Comparison of ENCODE assay signal across 2 cellular contexts in the genomic region with DNA sequence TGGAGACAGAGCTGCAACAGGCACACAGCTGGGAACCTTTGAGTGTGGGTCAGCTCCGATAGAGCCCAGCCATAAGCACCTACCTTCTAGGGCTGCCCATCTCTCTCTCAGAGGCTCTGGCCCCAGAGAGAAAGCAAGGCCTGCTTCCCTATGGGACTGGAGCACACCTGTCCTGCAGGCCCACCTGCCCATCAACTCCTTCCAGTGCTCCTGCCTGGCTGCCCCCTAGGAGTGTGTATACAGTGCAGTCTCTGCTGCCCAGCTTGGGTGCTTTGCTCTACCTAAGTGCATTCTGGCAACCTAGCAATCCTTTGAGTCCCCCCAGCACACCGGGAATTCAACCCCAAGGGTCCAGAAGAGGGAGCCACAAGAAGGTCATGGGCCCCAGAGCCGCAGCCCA.
TF ChIP-seq lines count a peak whose summit lies in the region.

No MANE protein-coding gene starts in this region.

TF ChIP-seq in IMR-90, 13 proteins besides CTCF, POLR2A, EP300 and RAD21:
- TF ChIP-seq RFX5 (IDR thresholded peaks at IDR 0.05; ENCODE audit: low read depth, low read length) (no peak), CEBPB (IDR thresholded peaks at IDR 0.05; ENCODE audit: low read depth, low read length) (no peak), RCOR1 (IDR thresholded peaks at IDR 0.05; ENCODE audit: insufficient replicate concordance, low read length) (no peak), NFE2L2 (IDR thresholded peaks at IDR 0.05; ENCODE audit: low read depth, low read length) (no peak), SMC3 (IDR thresholded peaks at IDR 0.05; ENCODE audit: low read depth, low read length) (no peak), FOS (IDR thresholded peaks at IDR 0.05; ENCODE audit: low read depth, low read length) (no peak), CHD1 (IDR thresholded peaks at IDR 0.05; ENCODE audit: low read depth, low read length) (no peak), BHLHE40 (IDR thresholded peaks at IDR 0.05; ENCODE audit: low read depth, low read length) (no peak), MXI1 (IDR thresholded peaks at IDR 0.05; ENCODE audit: borderline replicate concordance, low read depth, low read length) (no peak), MAFK (IDR thresholded peaks at IDR 0.05; ENCODE audit: low read depth, low read length) (no peak), MAZ (IDR thresholded peaks at IDR 0.05; ENCODE audit: borderline replicate concordance, low read depth, low read length) (no peak)
- TF ChIP-seq, protein P1, sequence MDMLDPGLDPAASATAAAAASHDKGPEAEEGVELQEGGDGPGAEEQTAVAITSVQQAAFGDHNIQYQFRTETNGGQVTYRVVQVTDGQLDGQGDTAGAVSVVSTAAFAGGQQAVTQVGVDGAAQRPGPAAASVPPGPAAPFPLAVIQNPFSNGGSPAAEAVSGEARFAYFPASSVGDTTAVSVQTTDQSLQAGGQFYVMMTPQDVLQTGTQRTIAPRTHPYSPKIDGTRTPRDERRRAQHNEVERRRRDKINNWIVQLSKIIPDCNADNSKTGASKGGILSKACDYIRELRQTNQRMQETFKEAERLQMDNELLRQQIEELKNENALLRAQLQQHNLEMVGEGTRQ (IDR thresholded peaks at IDR 0.05; ENCODE audit: low read depth, low read length), result no peak
- TF ChIP-seq, protein P2, sequence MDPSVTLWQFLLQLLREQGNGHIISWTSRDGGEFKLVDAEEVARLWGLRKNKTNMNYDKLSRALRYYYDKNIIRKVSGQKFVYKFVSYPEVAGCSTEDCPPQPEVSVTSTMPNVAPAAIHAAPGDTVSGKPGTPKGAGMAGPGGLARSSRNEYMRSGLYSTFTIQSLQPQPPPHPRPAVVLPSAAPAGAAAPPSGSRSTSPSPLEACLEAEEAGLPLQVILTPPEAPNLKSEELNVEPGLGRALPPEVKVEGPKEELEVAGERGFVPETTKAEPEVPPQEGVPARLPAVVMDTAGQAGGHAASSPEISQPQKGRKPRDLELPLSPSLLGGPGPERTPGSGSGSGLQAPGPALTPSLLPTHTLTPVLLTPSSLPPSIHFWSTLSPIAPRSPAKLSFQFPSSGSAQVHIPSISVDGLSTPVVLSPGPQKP (IDR thresholded peaks at IDR 0.05; ENCODE audit: borderline replicate concordance, low read depth, low read length), result no peak

TF ChIP-seq in endothelial cell of umbilical vein, 7 proteins besides CTCF, POLR2A, EP300 and RAD21:
- no peak for TF ChIP-seq MYC (IDR thresholded peaks at IDR 0.05; ENCODE audit: low read depth, low read length)
- TF ChIP-seq, protein P3, sequence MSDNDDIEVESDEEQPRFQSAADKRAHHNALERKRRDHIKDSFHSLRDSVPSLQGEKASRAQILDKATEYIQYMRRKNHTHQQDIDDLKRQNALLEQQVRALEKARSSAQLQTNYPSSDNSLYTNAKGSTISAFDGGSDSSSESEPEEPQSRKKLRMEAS (IDR thresholded peaks at IDR 0.05; ENCODE audit: insufficient read depth, insufficient read length), result no peak
- no peak for TF ChIP-seq GATA2 (IDR thresholded peaks at IDR 0.05; ENCODE audit: insufficient read depth, insufficient read length, low read depth, low read length)
- TF ChIP-seq FOS (IDR thresholded peaks at IDR 0.05; ENCODE audit: borderline replicate concordance, insufficient read depth, low read length), result no peak
- no peak for TF ChIP-seq EZH2 (IDR thresholded peaks at IDR 0.05; ENCODE audit: borderline replicate concordance, low read depth, low read length, severe bottlenecking)
- TF ChIP-seq JUN (IDR thresholded peaks at IDR 0.05; ENCODE audit: borderline replicate concordance, insufficient read depth, insufficient read length, low read depth), result no peak
- TF ChIP-seq POLR2AphosphoS5 (IDR thresholded peaks at IDR 0.05; ENCODE audit: insufficient read depth, low read depth, low read length), result no peak
TF ChIP-seq in endothelial cell of umbilical vein: peak in this region for 0.
